Comparison of ENCODE assay signal across 7 cellular contexts in genomic region chr5:6845856-6846255, GRCh38.
"Had no signal": no experiment of that assay in that cellular context is flagged by ENCODE, and none has a peak within 500 bp of the region (broad histone marks: within the 10 kb centered on the region; RNA-seq: fewer than 3 reads in every experiment).

No MANE protein-coding gene starts in this region.

- H3K4me3 ChIP-seq: GM23248 had no signal

- H3K27ac ChIP-seq: GM23248, HL-60 had no signal

- DNase-seq: GM23248, GOT3, H9, HCEC 1CT, KG1 had no signal

- ATAC-seq: HepG2 had no signal
